Comparison of ENCODE assay signal across 14 cellular contexts in the genomic region with DNA sequence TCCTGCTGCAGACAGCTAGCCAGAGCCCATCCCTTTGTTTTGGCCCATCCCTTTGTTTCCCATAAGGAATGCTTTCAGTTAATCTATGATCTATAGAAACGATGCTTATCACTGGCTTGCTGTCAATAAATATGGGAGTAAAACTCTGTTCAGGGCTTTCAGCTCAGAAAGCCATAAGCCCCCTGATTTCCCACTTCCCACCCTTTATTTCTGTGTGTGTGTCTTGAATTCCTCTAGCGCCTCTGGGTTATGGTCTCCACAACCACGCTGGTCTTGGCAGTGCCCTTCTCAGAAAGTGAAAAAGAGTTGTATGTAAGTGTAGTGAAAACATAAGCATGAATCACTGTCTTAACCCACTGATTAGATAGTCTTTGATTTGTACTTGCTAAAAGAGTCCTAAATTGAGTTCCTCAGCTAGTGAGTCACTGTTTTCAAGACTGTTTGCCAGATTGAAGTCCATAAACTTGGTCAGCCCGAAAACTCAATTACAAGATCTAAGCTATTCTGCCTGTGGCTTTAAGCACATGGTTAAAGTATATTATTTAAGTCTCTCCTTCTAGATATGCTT. TPM values are rescaled to one million over a fixed set of nuclear protein-coding genes. Genes with fewer than 3 reads are reported as not detected.
DNase-seq lines count a peak whose midpoint lies in the region; ATAC-seq and TF ChIP-seq lines count a peak whose summit lies in the region.
"Had no signal": no experiment of that assay in that cellular context is flagged by ENCODE, and none has a peak within 500 bp of the region (broad histone marks: within the 10 kb centered on the region; RNA-seq: fewer than 3 reads in every experiment).

No MANE protein-coding gene starts in this region.

- H3K36me3 ChIP-seq in fibroblast of lung (ENCODE audit: control insufficient read depth, insufficient read depth, low read length), result no peaks in the 10 kb centered on the region
- H3K36me3 ChIP-seq: HAP-1 had no signal

- no peaks in the 10 kb centered on the region for H3K9me3 ChIP-seq in fibroblast of lung (ENCODE audit: control insufficient read depth, insufficient read depth, low read depth, low read length)
- H3K9me3 ChIP-seq: HAP-1 had no signal

- H3K27me3 ChIP-seq in fibroblast of lung (ENCODE audit: control insufficient read depth, insufficient read depth, low read length), result no peaks in the 10 kb centered on the region

- H2AFZ ChIP-seq in fibroblast of lung (ENCODE audit: low read length), result no peak overlapping the region

- peaks cover 16% of the 10 kb centered on the region for H3K36me3 Mint-ChIP-seq in activated CD4-positive, alpha-beta memory T cell treated with anti-CD3 and anti-CD28 coated beads for 36 hours
- H3K36me3 Mint-ChIP-seq in activated CD4-positive, alpha-beta memory T cell treated with anti-CD3 and anti-CD28 coated beads, Interleukin-2, amount 10 ng/mL, durations not matched to agents 7 days and 5 days (ENCODE audit: low read depth), result peaks cover 43% of the 10 kb centered on the region

- no peak for ATAC-seq in HG02852 (IDR thresholded peaks at IDR 0.05; ENCODE audit: unreplicated experiment)
- no peak for ATAC-seq in GM19324 (IDR thresholded peaks at IDR 0.05; ENCODE audit: low FRiP score, unreplicated experiment)
- ATAC-seq: GM12878, sciatic nerve had no signal

- no peak overlapping the region for H3K4me3 ChIP-seq in fibroblast of lung (replicated peaks in 1 of 4; ENCODE audit: control extremely low read depth in 1 of 4, insufficient read depth in 1 of 4, low read depth in 3 of 4, low read length in 4 of 4)
- H3K4me3 ChIP-seq in skeletal muscle cell (ENCODE audit: low read depth, low read length), result no peak overlapping the region
- H3K4me3 ChIP-seq: GM12878, HAP-1 had no signal

- H3K27ac Mint-ChIP-seq in activated CD4-positive, alpha-beta memory T cell treated with anti-CD3 and anti-CD28 coated beads for 36 hours, result no peak overlapping the region
- H3K27ac Mint-ChIP-seq in activated CD4-positive, alpha-beta memory T cell treated with anti-CD3 and anti-CD28 coated beads, Interleukin-2, amount 10 ng/mL, durations not matched to agents 7 days and 5 days, result no peak overlapping the region

- intact Hi-C loops in activated CD4-positive, alpha-beta memory T cell treated with anti-CD3 and anti-CD28 coated beads for 36 hours (cut with micrococcal nuclease), result loop anchor here (1.0 to 2.0 kb wide), 4 partner anchors 14 to 36 kb away; no protein-coding TSS in a partner anchor

- CTCF ChIA-PET in activated CD4-positive, alpha-beta memory T cell treated with anti-CD3 and anti-CD28 coated beads for 36 hours (lab: Charles Lee), result interaction anchor here (1.0 to 1.2 kb wide), 3 partner anchors 33 to 63 kb away, joined by 3 to 7 read pairs (median 3); no protein-coding TSS in a partner anchor
- CTCF ChIA-PET in activated CD4-positive, alpha-beta memory T cell treated with anti-CD3 and anti-CD28 coated beads, Interleukin-2, amount 10 ng/mL, durations not matched to agents 7 days and 5 days (lab: Charles Lee), result interaction anchor here (1.0 to 2.0 kb wide), 7 partner anchors 10 to 58 kb away, joined by 3 to 10 read pairs (median 3); a partner anchor contains a TSS

- peaks cover 8% of the 10 kb centered on the region for H3K4me1 Mint-ChIP-seq in activated CD4-positive, alpha-beta memory T cell treated with anti-CD3 and anti-CD28 coated beads for 36 hours (ENCODE audit: low read depth)
- H3K4me1 Mint-ChIP-seq in activated CD4-positive, alpha-beta memory T cell treated with anti-CD3 and anti-CD28 coated beads, Interleukin-2, amount 10 ng/mL, durations not matched to agents 7 days and 5 days, result peaks cover 31% of the 10 kb centered on the region

- H3K4me3 Mint-ChIP-seq in activated CD4-positive, alpha-beta memory T cell treated with anti-CD3 and anti-CD28 coated beads for 36 hours, result no peak overlapping the region
- H3K4me3 Mint-ChIP-seq in activated CD4-positive, alpha-beta memory T cell treated with anti-CD3 and anti-CD28 coated beads, Interleukin-2, amount 10 ng/mL, durations not matched to agents 7 days and 5 days, result no peak overlapping the region

- no peaks in the 10 kb centered on the region for H3K79me2 ChIP-seq in fibroblast of lung (ENCODE audit: control insufficient read depth, insufficient read depth, low read length)

- no peak overlapping the region for H3K9ac ChIP-seq in fibroblast of lung (ENCODE audit: insufficient read depth, low read length)

- H4K20me1 ChIP-seq in fibroblast of lung (ENCODE audit: control insufficient read depth, extremely low read depth, insufficient read depth, low read length), result no peaks in the 10 kb centered on the region

- H3K9me3 Mint-ChIP-seq in activated CD4-positive, alpha-beta memory T cell treated with anti-CD3 and anti-CD28 coated beads for 36 hours, result peaks cover 22% of the 10 kb centered on the region
- H3K9me3 Mint-ChIP-seq in activated CD4-positive, alpha-beta memory T cell treated with anti-CD3 and anti-CD28 coated beads, Interleukin-2, amount 10 ng/mL, durations not matched to agents 7 days and 5 days, result peaks cover 30% of the 10 kb centered on the region

- H3K27me3 Mint-ChIP-seq in activated CD4-positive, alpha-beta memory T cell treated with anti-CD3 and anti-CD28 coated beads for 36 hours, result peaks cover 16% of the 10 kb centered on the region
- peaks cover 28% of the 10 kb centered on the region for H3K27me3 Mint-ChIP-seq in activated CD4-positive, alpha-beta memory T cell treated with anti-CD3 and anti-CD28 coated beads, Interleukin-2, amount 10 ng/mL, durations not matched to agents 7 days and 5 days

- TF ChIP-seq CTCF in fibroblast of lung (conservative IDR thresholded peaks at IDR 0.05 in 1 of 2, IDR thresholded peaks at IDR 0.05 in 1 of 2; ENCODE audit: low read depth in 1 of 2, low read length in 2 of 2), result no peak

- DNase-seq in activated CD4-positive, alpha-beta memory T cell treated with anti-CD3 and anti-CD28 coated beads for 36 hours, result peak; percentile 30
- DNase-seq in activated CD4-positive, alpha-beta memory T cell treated with anti-CD3 and anti-CD28 coated beads, Interleukin-2, amount 10 ng/mL, durations not matched to agents 7 days and 5 days, result no peak
- DNase-seq in RPMI7951 (ENCODE audit: low read depth) (peak; percentile 80), fibroblast of lung (ENCODE audit: low read depth in 2 of 2) (peak; percentile 26 to 81), skeletal muscle cell (ENCODE audit: low read depth) (peak; percentile 6), SK-N-DZ (ENCODE audit: low spot score) (no peak)
- DNase-seq: KBM-7, NCI-H2171, T-helper 9 cell had no signal

- H3K27ac ChIP-seq in fibroblast of lung (ENCODE audit: insufficient read depth, low read length), result no peak overlapping the region

- no peak overlapping the region for H3K4me2 ChIP-seq in fibroblast of lung (ENCODE audit: extremely low read depth, insufficient read depth, low read length)

- POLR2A ChIA-PET in activated CD4-positive, alpha-beta memory T cell treated with anti-CD3 and anti-CD28 coated beads for 36 hours (lab: Charles Lee), result interaction anchor here (0.8 to 2.3 kb wide), 6 partner anchors 20 to 77 kb away, joined by 3 to 9 read pairs (median 4); no protein-coding TSS in a partner anchor
- POLR2A ChIA-PET in activated CD4-positive, alpha-beta memory T cell treated with anti-CD3 and anti-CD28 coated beads, Interleukin-2, amount 10 ng/mL, durations not matched to agents 7 days and 5 days (lab: Charles Lee), result interaction anchor here (0.8 to 1.5 kb wide), 3 partner anchors 14 to 35 kb away, joined by 4 to 5 read pairs (median 4); no protein-coding TSS in a partner anchor

- H3K4me1 ChIP-seq in fibroblast of lung (ENCODE audit: control insufficient read depth, extremely low read depth, insufficient read depth, low read length), result no peaks in the 10 kb centered on the region
- H3K4me1 ChIP-seq: HAP-1 had no signal

RNA-seq across cellular contexts. Expression of a gene that starts 18.9 kb away (rescaled TPM):
- 1 to 10 TPM; 2.2 TPM for total RNA-seq in activated CD4-positive, alpha-beta memory T cell treated with anti-CD3 and anti-CD28 coated beads for 36 hours
- 100 to 1,000 TPM; 167 to 174 TPM for total RNA-seq in activated CD4-positive, alpha-beta memory T cell treated with anti-CD3 and anti-CD28 coated beads, Interleukin-2, amount 10 ng/mL, durations not matched to agents 7 days and 5 days
- total RNA-seq in RPMI7951 (2014; rRNA removed; shearing (Covaris generic)), result not detected in 2 replicates
- total RNA-seq in fibroblast of lung, result under 0.01 TPM in 1 of 2 replicates, not detected in the other
- polyA plus RNA-seq in fibroblast of lung, result not detected in 2 replicates
- polyA plus RNA-seq in fibroblast of lung (2012), result not detected in 2 replicates
- not detected in 2 replicates for polyA minus RNA-seq in fibroblast of lung (ENCODE audit: low replicate concordance)
- not detected in 2 replicates for polyA plus RNA-seq in SK-N-DZ (2014; cell fraction: cytosol; rRNA removed)
- polyA plus RNA-seq in SK-N-DZ (2014; cell fraction: nucleus; rRNA removed), result not detected in 2 replicates

RNA-seq across cellular contexts. Expression of a gene that starts 35.8 kb away (rescaled TPM):
- 1 to 10 TPM; 2.0 to 2.1 TPM for total RNA-seq in activated CD4-positive, alpha-beta memory T cell treated with anti-CD3 and anti-CD28 coated beads for 36 hours
- total RNA-seq in activated CD4-positive, alpha-beta memory T cell treated with anti-CD3 and anti-CD28 coated beads, Interleukin-2, amount 10 ng/mL, durations not matched to agents 7 days and 5 days, result 10 to 100 TPM; 80.2 to 85.3 TPM
- not detected in 2 replicates for total RNA-seq in RPMI7951 (2014; rRNA removed; shearing (Covaris generic))
- under 0.01 TPM in 2 replicates for total RNA-seq in fibroblast of lung
- 0.15 TPM in 1 of 2 replicates, not detected in the other for polyA plus RNA-seq in fibroblast of lung
- 0.16 TPM in 1 of 2 replicates, not detected in the other for polyA plus RNA-seq in fibroblast of lung (2012)
- 0.26 TPM in 1 of 2 replicates, not detected in the other for polyA minus RNA-seq in fibroblast of lung (ENCODE audit: low replicate concordance)
- polyA plus RNA-seq in SK-N-DZ (2014; cell fraction: cytosol; rRNA removed), result not detected in 2 replicates
- not detected in 2 replicates for polyA plus RNA-seq in SK-N-DZ (2014; cell fraction: nucleus; rRNA removed)

Comparison
In these comparisons a context has a peak if more than half of its experiments do, and no peak if none do; other contexts are left out.
1. DNase-seq: peak in activated CD4-positive, alpha-beta memory T cell treated with anti-CD3 and anti-CD28 coated beads for 36 hours (single experiment), RPMI7951 (single experiment), fibroblast of lung (2 of 2) and skeletal muscle cell (single experiment); none in activated CD4-positive, alpha-beta memory T cell treated with anti-CD3 and anti-CD28 coated beads, Interleukin-2, amount 10 ng/mL, durations not matched to agents 7 days and 5 days (single experiment) and SK-N-DZ (single experiment).
2. RNA of a gene that starts 18.9 kb away (total RNA-seq): 167 to 174 TPM in activated CD4-positive, alpha-beta memory T cell treated with anti-CD3 and anti-CD28 coated beads, Interleukin-2, amount 10 ng/mL, durations not matched to agents 7 days and 5 days; 2.2 TPM in activated CD4-positive, alpha-beta memory T cell treated with anti-CD3 and anti-CD28 coated beads for 36 hours, not detected in RPMI7951 and under 0.01 TPM in fibroblast of lung; every median in the first group is over 10 times any median in the second.
3. RNA of a gene that starts 35.8 kb away (total RNA-seq): 80.2 to 85.3 TPM in activated CD4-positive, alpha-beta memory T cell treated with anti-CD3 and anti-CD28 coated beads, Interleukin-2, amount 10 ng/mL, durations not matched to agents 7 days and 5 days; 2.0 to 2.1 TPM in activated CD4-positive, alpha-beta memory T cell treated with anti-CD3 and anti-CD28 coated beads for 36 hours, not detected in RPMI7951 and under 0.01 TPM in fibroblast of lung; every median in the first group is over 10 times any median in the second.